ENCODE assay signal across 5 cellular contexts in genomic region chr15:38437603-38438002, GRCh38. TPM values are rescaled to one million over a fixed set of nuclear protein-coding genes. Genes with fewer than 3 reads are reported as not detected.
DNase-seq lines count a peak whose midpoint lies in the region; TF ChIP-seq lines count a peak whose summit lies in the region.
"Not testable (repeated sequence)": the region's sequence is repeated elsewhere in the genome, so short reads cannot be mapped to it uniquely, and the experiment has no call there.

No MANE protein-coding gene starts in this region.

- not testable (repeated sequence) for H2BK120ac ChIP-seq in trophoblast cell (ENCODE audit: insufficient read depth, low read length, poor library complexity)

- not testable (repeated sequence) for H3K9me3 ChIP-seq in Caco-2; hepatocyte (ENCODE audit: low read depth); trophoblast cell (ENCODE audit: insufficient read depth, low read depth, low read length)

- H3K4ac ChIP-seq in trophoblast cell (ENCODE audit: low read depth, low read length): not testable (repeated sequence)

- H3K27me3 ChIP-seq in Caco-2 (replicated peaks; ENCODE audit: control insufficient read depth, insufficient read depth, low read length); HL-60 (ENCODE audit: insufficient read depth, poor library complexity, severe bottlenecking); hepatocyte; trophoblast cell (ENCODE audit: insufficient read depth, low read length): not testable (repeated sequence)

- H3K27ac Mint-ChIP-seq in CD14-positive monocyte (peak overlapping the region in 4 of 7 donors; percentile 6 to 60 (median 12)), Caco-2 (ENCODE audit: unreplicated experiment) (peak overlapping the region; percentile 92)

- not testable (repeated sequence) for H4K12ac ChIP-seq in trophoblast cell (ENCODE audit: low read depth, low read length)

- H2BK5ac ChIP-seq in trophoblast cell (ENCODE audit: low read depth, low read length, poor library complexity): not testable (repeated sequence)

- H3K9me2 ChIP-seq in hepatocyte (replicated peaks; ENCODE audit: insufficient read depth): not testable (repeated sequence)

- not testable (repeated sequence) for DNase-seq in CD14-positive monocyte (ENCODE audit: low spot score); Caco-2; HL-60 (ENCODE audit: low read depth in 1 of 2, low spot score in 1 of 2); hepatocyte (ENCODE audit: low spot score); trophoblast cell

- H3K79me1 ChIP-seq in trophoblast cell (ENCODE audit: low read length): not testable (repeated sequence)

- H3K4me2 ChIP-seq in hepatocyte: peak overlapping the region; percentile 22
- not testable (repeated sequence) for H3K4me2 ChIP-seq in trophoblast cell (ENCODE audit: low read length)

- not testable (repeated sequence) for H2AK5ac ChIP-seq in trophoblast cell (ENCODE audit: low read length)

- H2AFZ ChIP-seq in hepatocyte; trophoblast cell (ENCODE audit: insufficient read depth, low read length, poor library complexity): not testable (repeated sequence)

- not testable (repeated sequence) for H3K9me3 Mint-ChIP-seq in CD14-positive monocyte; Caco-2 (ENCODE audit: unreplicated experiment)

- H3K79me2 ChIP-seq in hepatocyte; trophoblast cell (ENCODE audit: control insufficient read depth, insufficient read depth, low read length, poor library complexity): not testable (repeated sequence)

- TF ChIP-seq CTCF in CD14-positive monocyte (IDR thresholded peaks at IDR 0.05); Caco-2 (IDR thresholded peaks at IDR 0.05; ENCODE audit: insufficient read depth in 1 of 2, low read depth in 1 of 2, low read length in 1 of 2, severe bottlenecking in 1 of 2, unreplicated experiment in 1 of 2); HL-60 (IDR thresholded peaks at IDR 0.05; ENCODE audit: insufficient read depth, low read length); hepatocyte (IDR thresholded peaks at IDR 0.05; ENCODE audit: poor library complexity): not testable (repeated sequence)

- H3K4me1 Mint-ChIP-seq in CD14-positive monocyte (peaks cover 27% of the 10 kb centered on the region), Caco-2 (ENCODE audit: low read depth, unreplicated experiment) (peaks cover 34% of the 10 kb centered on the region)

- not testable (repeated sequence) for H3K36me3 Mint-ChIP-seq in CD14-positive monocyte
- peaks cover 27% of the 10 kb centered on the region for H3K36me3 Mint-ChIP-seq in Caco-2 (ENCODE audit: insufficient read depth, unreplicated experiment)

- H3K9ac ChIP-seq in trophoblast cell (ENCODE audit: low read length): not testable (repeated sequence)

- H4K91ac ChIP-seq in trophoblast cell (ENCODE audit: low read depth, low read length): peak overlapping the region; percentile 21

- not testable (repeated sequence) for H4K8ac ChIP-seq in trophoblast cell (ENCODE audit: low read depth, low read length)

- H3K14ac ChIP-seq in trophoblast cell (ENCODE audit: low read length): not testable (repeated sequence)

- WGBS in hepatocyte (ENCODE audit: low lambda C conversion rate, missing lambda C conversion rate): 74% methylated on average over 4 of the region's 4 CpGs
- no CpG with 5 or more reads among the region's 4 CpGs for WGBS in trophoblast cell (ENCODE audit: extremely low coverage, insufficient coverage, insufficient read length)

- CTCF ChIA-PET in Caco-2 (lab: Charles Lee): not testable (repeated sequence)

- not testable (repeated sequence) for H3K18ac ChIP-seq in trophoblast cell (ENCODE audit: low read length)

- BruUV-seq in Caco-2 (replicated peaks; lab: Mats Ljungman, UMichigan): TSS peak; percentile 99

- intact Hi-C loops in CD14-positive monocyte (cut with micrococcal nuclease): not testable (repeated sequence)
- intact Hi-C loops in Caco-2 (cut with micrococcal nuclease; ENCODE audit: unreplicated experiment): loop anchor here (1.0 kb wide), 1 partner anchor 7 kb away; no protein-coding TSS in a partner anchor

- H3K4me3 ChIP-seq in Caco-2 (ENCODE audit: low read depth, low read length); HL-60 (replicated peaks; ENCODE audit: insufficient read depth, low read length); hepatocyte; trophoblast cell (ENCODE audit: low read depth, low read length): not testable (repeated sequence)

- not testable (repeated sequence) for H4K20me1 ChIP-seq in hepatocyte (ENCODE audit: insufficient read depth, poor library complexity, severe bottlenecking)

- not testable (repeated sequence) for H3K36me3 ChIP-seq in Caco-2 (ENCODE audit: control insufficient read depth, insufficient read depth, low read length); hepatocyte (replicated peaks; ENCODE audit: insufficient read depth, low read depth); trophoblast cell (ENCODE audit: control insufficient read depth in 1 of 2, insufficient read depth in 2 of 2, low read length in 2 of 2)

- H3K27ac ChIP-seq in HL-60 (replicated peaks): peak overlapping the region; percentile 30
- peak overlapping the region; percentile 92 for H3K27ac ChIP-seq in hepatocyte
- H3K27ac ChIP-seq in trophoblast cell (ENCODE audit: low read depth, low read length): peak overlapping the region; percentile 83

- POLR2A ChIA-PET in Caco-2 (lab: Charles Lee): interaction anchor here (0.6 to 1.9 kb wide), 2 partner anchors 16 to 982 kb away, joined by 3 to 7 read pairs; partner anchors contain the start of gene FAM98B

- H3K4me1 ChIP-seq in Caco-2 (peaks cover 49% of the 10 kb centered on the region), trophoblast cell (ENCODE audit: control insufficient read depth in 1 of 2, insufficient read depth in 2 of 2, low read length in 2 of 2) (peaks cover 12 to 20% of the 10 kb centered on the region in 2 experiments)
- not testable (repeated sequence) for H3K4me1 ChIP-seq in hepatocyte (ENCODE audit: insufficient read depth)

- peaks cover 5 to 15% (median 6%) of the 10 kb centered on the region in 3 donors for H3K27me3 Mint-ChIP-seq in CD14-positive monocyte (ENCODE audit: low read depth in 3 of 3)
- not testable (repeated sequence) for H3K27me3 Mint-ChIP-seq in Caco-2 (ENCODE audit: insufficient read depth, unreplicated experiment)

- H3K4me3 Mint-ChIP-seq in CD14-positive monocyte: not testable (repeated sequence)
- peak overlapping the region; percentile 54 for H3K4me3 Mint-ChIP-seq in Caco-2 (ENCODE audit: unreplicated experiment)

- H2BK12ac ChIP-seq in trophoblast cell (ENCODE audit: low read length): not testable (repeated sequence)

- H3K23ac ChIP-seq in trophoblast cell (ENCODE audit: low read length): not testable (repeated sequence)

RNA-seq across cellular contexts. Expression of gene FAM98B, which starts 16.3 kb away (rescaled TPM):
- polyA plus RNA-seq in CD14-positive monocyte: under 1 TPM; 0.41 to 0.69 TPM
- total RNA-seq in Caco-2 (2022): 45.9 and 47.2 TPM in 2 replicates
- 10.5 and 14.1 TPM in 2 replicates for total RNA-seq in hepatocyte
- 2.6 and 4.4 TPM in 2 replicates for polyA plus RNA-seq in hepatocyte
- 31.9 and 33.2 TPM in 2 replicates for polyA plus RNA-seq in trophoblast cell (2013)

Comparison
In these comparisons a context has a peak if more than half of its experiments do, and no peak if none do; other contexts are left out.
1. H3K27ac ChIP-seq: peak in every context shown above with its lines; median percentile 92 in hepatocyte; 83 in trophoblast cell; 30 in HL-60.